Comparison of ENCODE assay signal across 8 cellular contexts in genomic region chr14:60734465-60735242, GRCh38. TPM values are rescaled to one million over a fixed set of nuclear protein-coding genes. Genes with fewer than 3 reads are reported as not detected.
DNase-seq lines count a peak whose midpoint lies in the region; ATAC-seq, FAIRE-seq and TF ChIP-seq lines count a peak whose summit lies in the region.

Gene MNAT1 (plus strand): TSS chr14:60734761. CDS start chr14:60734863, 102 bp downstream.

- FAIRE-seq in frontal cortex (lab: Jason Lieb, UNC) = no peak

- H3K27me3 ChIP-seq in GM23248 (replicated peaks; ENCODE audit: insufficient read depth) (no peaks in the 10 kb centered on the region), RWPE2 (ENCODE audit: insufficient read depth, poor library complexity, severe bottlenecking) (no peaks in the 10 kb centered on the region), neutrophil (peaks cover 50% of the 10 kb centered on the region)

- H3K9me3 ChIP-seq in GM23248 (ENCODE audit: low read depth) (no peaks in the 10 kb centered on the region), RWPE2 (ENCODE audit: severe bottlenecking) (no peaks in the 10 kb centered on the region), neutrophil (no peaks in the 10 kb centered on the region)

- H2AFZ ChIP-seq in GM23248 = peak within 1 kb of the TSS; percentile 99

- peak within 1 kb of the TSS; percentile 93 for H3K9ac ChIP-seq in GM23248

- ATAC-seq in RWPE2 (ENCODE audit: low read depth) = peak; percentile 91

- H3K4me3 ChIP-seq in GM23248 (peak within 1 kb of the TSS; percentile 99), RWPE2 (ENCODE audit: severe bottlenecking) (peak within 1 kb of the TSS; percentile 74), neutrophil (ENCODE audit: low read depth in 1 of 2, low read length in 1 of 2) (peak within 1 kb of the TSS; percentile 64 to 73)

- peak; percentile 79 for DNase-seq in EH (ENCODE audit: low read depth)
- peak; percentile 90 for DNase-seq in GM23248
- DNase-seq in Kasumi-1 (lab: John Stamatoyannopoulos, UW) = peak; percentile 86 to 89
- DNase-seq in RWPE2 (ENCODE audit: low spot score) = peak; percentile 86
- peak; percentile 89 for DNase-seq in activated effector memory CD4-positive, alpha-beta T cell treated with anti-CD3 and anti-CD28 coated beads, Interleukin-2, amount 50 U/mL, for 16 hours
- DNase-seq in frontal cortex (ENCODE audit: low spot score in 2 of 2) = peak; percentile 24 to 29
- peak in 48 of 49 donors; percentile 19 to 84 (median 70) for DNase-seq in substantia nigra (lab: John Stamatoyannopoulos, UW)

- H3K27ac ChIP-seq in GM23248 (peak within 1 kb of the TSS; percentile 65), RWPE2 (ENCODE audit: poor library complexity, severe bottlenecking) (peak within 1 kb of the TSS; percentile 37), neutrophil (no peak within 1 kb of the TSS), substantia nigra (ENCODE audit: low read depth, low read length, poor library complexity, severe bottlenecking) (peak within 1 kb of the TSS; percentile 72)

- H3F3A ChIP-seq in GM23248 (ENCODE audit: insufficient read depth) = peaks cover 10% of the 10 kb centered on the region

- H3K36me3 ChIP-seq in GM23248 (ENCODE audit: low read depth) (no peaks in the 10 kb centered on the region), RWPE2 (ENCODE audit: low read depth) (no peaks in the 10 kb centered on the region; the same call in 1 of the 2 replicates), neutrophil (no peaks in the 10 kb centered on the region)

- H4K20me1 ChIP-seq in GM23248 (ENCODE audit: insufficient read depth) = no peaks in the 10 kb centered on the region

- 3% methylated on average over 33 of the region's 33 CpGs for WGBS in GM23248 (ENCODE audit: low coverage in 1 of 2, low lambda C conversion rate in 2 of 2, missing lambda C conversion rate in 2 of 2), 2 experiments

- H3K4me2 ChIP-seq in GM23248 (ENCODE audit: unreplicated experiment) = peak within 1 kb of the TSS; percentile 92

- no peaks in the 10 kb centered on the region for H3K9me2 ChIP-seq in GM23248 (ENCODE audit: insufficient read depth)

- in situ Hi-C loops in GM23248 (cut with MboI) = no loop called here

- peaks cover 17% of the 10 kb centered on the region for H3K4me1 ChIP-seq in GM23248 (ENCODE audit: insufficient read depth)
- H3K4me1 ChIP-seq in RWPE2 (ENCODE audit: insufficient read depth, poor library complexity, severe bottlenecking) = peaks cover 12% of the 10 kb centered on the region
- peaks cover 9 to 13% of the 10 kb centered on the region in 2 experiments for H3K4me1 ChIP-seq in neutrophil (ENCODE audit: control insufficient read depth in 1 of 2, insufficient read depth in 1 of 2, low read depth in 1 of 2, low read length in 1 of 2)

- no peak for TF ChIP-seq CTCF in RWPE2 (IDR thresholded peaks at IDR 0.05; ENCODE audit: poor library complexity, severe bottlenecking)
- no peak for TF ChIP-seq CTCF in neutrophil (IDR thresholded peaks at IDR 0.05)

- H3K79me2 ChIP-seq in GM23248 (ENCODE audit: insufficient read depth) = peaks cover 57% of the 10 kb centered on the region

RNA-seq across cellular contexts. Expression of gene MNAT1, which starts in this region (rescaled TPM):
- total RNA-seq in GM23248 (2014; rRNA removed; shearing (Covaris generic)) = 32.5 and 53.8 TPM in 2 replicates
- 39.9 and 43.8 TPM in 2 replicates for polyA plus RNA-seq in GM23248 (2016; fragmentation: Nextera tagmentation; extraction: Ambion mirVana)
- total RNA-seq in frontal cortex = 76.2 TPM

Comparison
In these comparisons a context has a peak if more than half of its experiments do, and no peak if none do; other contexts are left out.
1. DNase-seq: peak in every context shown above with its lines; median percentile 90 in GM23248; 89 in activated effector memory CD4-positive, alpha-beta T cell treated with anti-CD3 and anti-CD28 coated beads, Interleukin-2, amount 50 U/mL, for 16 hours; 88 in Kasumi-1; 86 in RWPE2; 79 in EH; 70 in substantia nigra; 26 in frontal cortex.